In genomic region chr4:93467484-93468155, GRCh38 we compare ENCODE assay signal across 24 cellular contexts.
DNase-seq lines count a peak whose midpoint lies in the region; ATAC-seq, FAIRE-seq and TF ChIP-seq lines count a peak whose summit lies in the region.
"Had no signal": no experiment of that assay in that cellular context is flagged by ENCODE, and none has a peak within 500 bp of the region (broad histone marks: within the 10 kb centered on the region; RNA-seq: fewer than 3 reads in every experiment).

No MANE protein-coding gene starts in this region.

- no peak overlapping the region for H3K4me3 ChIP-seq in bronchial epithelial cell (ENCODE audit: low read depth, low read length)
- H3K4me3 ChIP-seq in neuronal stem cell (ENCODE audit: low read length in 2 of 2) = no peak overlapping the region
- no peak overlapping the region for H3K4me3 ChIP-seq in Peyer's patch
- H3K4me3 ChIP-seq: BLaER1 treated with 17β-estradiol and CSF1 and Interleukin-3, amounts not matched to agents 10 nM and 100 nM; PC-9 had no signal

- H3K4me1 Mint-ChIP-seq in progenitor cell of endocrine pancreas (ENCODE audit: low read depth) = peaks cover 7% of the 10 kb centered on the region
- H3K4me1 Mint-ChIP-seq: CD4-positive, alpha-beta memory T cell; T-cell had no signal

- H2BK5ac ChIP-seq in neuronal stem cell (ENCODE audit: low read length) = no peak overlapping the region

- peak; percentile 10 for DNase-seq in NCI-H146 (lab: John Stamatoyannopoulos, UW)
- no peak for DNase-seq in NCI-H146 treated with DMSO at 0.1 percent for 48 hours (lab: John Stamatoyannopoulos, UW; ENCODE audit: unreplicated experiment)
- peak; percentile 87 for DNase-seq in NCI-H69 (lab: John Stamatoyannopoulos, UW)
- peak; percentile 83 for DNase-seq in bronchial epithelial cell (ENCODE audit: low read depth)
- peak; percentile 31 for DNase-seq in neuronal stem cell (ENCODE audit: low spot score)
- DNase-seq in progenitor cell of endocrine pancreas (ENCODE audit: low spot score, unreplicated experiment) = no peak
- DNase-seq in Peyer's patch = no peak
- DNase-seq: CD4-positive, alpha-beta memory T cell; DMS153; KG1; NCI-H1092 treated with DMSO at 0.1 percent for 48 hours; NCI-H1694 treated with DMSO at 0.1 percent for 48 hours; NCI-H2081 treated with DMSO at 0.1 percent for 48 hours; PC-9; SHP77 treated with DMSO at 0.1 percent for 48 hours; SK-N-SH; T-cell had no signal

- H3K79me1 ChIP-seq in neuronal stem cell (ENCODE audit: low read depth, low read length) = no peaks in the 10 kb centered on the region

- H3K36me3 ChIP-seq in bronchial epithelial cell (ENCODE audit: control insufficient read depth, insufficient read depth, low read length) (no peaks in the 10 kb centered on the region), neuronal stem cell (replicated peaks in 1 of 2; ENCODE audit: control insufficient read depth in 2 of 2, insufficient read depth in 2 of 2, low read length in 2 of 2) (no peaks in the 10 kb centered on the region), Peyer's patch (no peaks in the 10 kb centered on the region)
- H3K36me3 ChIP-seq: BLaER1 treated with 17β-estradiol and CSF1 and Interleukin-3, amounts not matched to agents 10 nM and 100 nM had no signal

- no peak overlapping the region for H3K23ac ChIP-seq in neuronal stem cell (ENCODE audit: low read depth, low read length, poor library complexity)

- no peaks in the 10 kb centered on the region for H3K36me3 Mint-ChIP-seq in progenitor cell of endocrine pancreas (ENCODE audit: insufficient read depth)
- H3K36me3 Mint-ChIP-seq: CD4-positive, alpha-beta memory T cell; T-cell had no signal

- no peak overlapping the region for H2BK15ac ChIP-seq in neuronal stem cell (ENCODE audit: low read length)

- no peak for TF ChIP-seq POLR2A in Peyer's patch (IDR thresholded peaks at IDR 0.05)

- no peak overlapping the region for H2AK5ac ChIP-seq in neuronal stem cell (ENCODE audit: low read depth, low read length)

- H2BK120ac ChIP-seq in neuronal stem cell (ENCODE audit: low read depth, low read length) = no peak overlapping the region

- no peaks in the 10 kb centered on the region for H3K27me3 Mint-ChIP-seq in progenitor cell of endocrine pancreas
- H3K27me3 Mint-ChIP-seq: CD4-positive, alpha-beta memory T cell; T-cell had no signal

- no peak for ATAC-seq in HG03460 (IDR thresholded peaks at IDR 0.05; ENCODE audit: unreplicated experiment)
- ATAC-seq: T-cell had no signal

- H2BK12ac ChIP-seq in neuronal stem cell (ENCODE audit: low read length) = no peak overlapping the region

- no peaks in the 10 kb centered on the region for H3K9me3 ChIP-seq in neuronal stem cell (replicated peaks in 1 of 2; ENCODE audit: control insufficient read depth in 2 of 2, insufficient read depth in 1 of 2, low read depth in 1 of 2, low read length in 2 of 2)
- H3K9me3 ChIP-seq in Peyer's patch = no peaks in the 10 kb centered on the region
- H3K9me3 ChIP-seq: BLaER1 treated with 17β-estradiol and CSF1 and Interleukin-3, amounts not matched to agents 10 nM and 100 nM; SK-N-SH had no signal

- H3K27ac Mint-ChIP-seq in progenitor cell of endocrine pancreas = no peak overlapping the region
- H3K27ac Mint-ChIP-seq: CD4-positive, alpha-beta memory T cell; T-cell had no signal

- TF ChIP-seq CTCF in bronchial epithelial cell (IDR thresholded peaks at IDR 0.05; ENCODE audit: insufficient read depth, low read length, severe bottlenecking) (no peak), progenitor cell of endocrine pancreas (IDR thresholded peaks at IDR 0.05; ENCODE audit: unreplicated experiment) (no peak), Peyer's patch (IDR thresholded peaks at IDR 0.05) (no peak)

- no CpG with 5 or more reads among the region's 1 CpG for WGBS in neuronal stem cell (ENCODE audit: extremely low coverage in 2 of 2, insufficient read length in 2 of 2, insufficient replicate concordance in 1 of 2), 2 donors

- H4K91ac ChIP-seq in neuronal stem cell (ENCODE audit: low read depth, low read length, poor library complexity) = no peak overlapping the region

- no peak for FAIRE-seq in bronchial epithelial cell (lab: Jason Lieb, UNC)
- FAIRE-seq: G401.6, GM12892, H54 had no signal

- H3K4ac ChIP-seq in neuronal stem cell (ENCODE audit: low read length) = no peak overlapping the region

- H3K4me3 Mint-ChIP-seq in progenitor cell of endocrine pancreas (ENCODE audit: low read depth) = no peak overlapping the region
- H3K4me3 Mint-ChIP-seq: CD4-positive, alpha-beta memory T cell; T-cell had no signal

- no peak overlapping the region for H3K14ac ChIP-seq in neuronal stem cell (ENCODE audit: low read length)

- H3K27me3 ChIP-seq in bronchial epithelial cell (ENCODE audit: control insufficient read depth, insufficient read depth, low read length) (no peaks in the 10 kb centered on the region), neuronal stem cell (ENCODE audit: control insufficient read depth in 3 of 3, insufficient read depth in 3 of 3, low read depth in 1 of 3, low read length in 3 of 3) (no peaks in the 10 kb centered on the region), Peyer's patch (no peaks in the 10 kb centered on the region)
- H3K27me3 ChIP-seq: BLaER1 treated with 17β-estradiol and CSF1 and Interleukin-3, amounts not matched to agents 10 nM and 100 nM had no signal

- H2AFZ ChIP-seq in neuronal stem cell (ENCODE audit: low read length) = no peak overlapping the region
- H2AFZ ChIP-seq: PC-9 had no signal

- H3K18ac ChIP-seq in neuronal stem cell (ENCODE audit: low read length) = no peak overlapping the region

- no peak overlapping the region for H3K4me2 ChIP-seq in neuronal stem cell (ENCODE audit: insufficient read depth, low read length, poor library complexity, severe bottlenecking)
- H3K4me2 ChIP-seq: BLaER1 treated with 17β-estradiol and CSF1 and Interleukin-3, amounts not matched to agents 10 nM and 100 nM; PC-9; SK-N-SH had no signal

- no peak overlapping the region for H4K8ac ChIP-seq in neuronal stem cell (ENCODE audit: low read depth, low read length)

- H3K9me3 Mint-ChIP-seq in progenitor cell of endocrine pancreas (ENCODE audit: low read depth) = no peaks in the 10 kb centered on the region

- no peaks in the 10 kb centered on the region for H3K4me1 ChIP-seq in neuronal stem cell (ENCODE audit: control insufficient read depth in 2 of 2, insufficient read depth in 1 of 2, low read depth in 1 of 2, low read length in 2 of 2)
- no peaks in the 10 kb centered on the region for H3K4me1 ChIP-seq in Peyer's patch
- H3K4me1 ChIP-seq: BLaER1 treated with 17β-estradiol and CSF1 and Interleukin-3, amounts not matched to agents 10 nM and 100 nM had no signal

- no peak overlapping the region for H3K9ac ChIP-seq in neuronal stem cell (ENCODE audit: low read depth, low read length, poor library complexity)
- H3K9ac ChIP-seq: BLaER1 treated with 17β-estradiol and CSF1 and Interleukin-3, amounts not matched to agents 10 nM and 100 nM; SK-N-SH had no signal

- H3K27ac ChIP-seq in neuronal stem cell (replicated peaks; ENCODE audit: low read length) (no peak overlapping the region), Peyer's patch (no peak overlapping the region)
- H3K27ac ChIP-seq: 22Rv1; BLaER1 treated with 17β-estradiol and CSF1 and Interleukin-3, amounts not matched to agents 10 nM and 100 nM; PC-9; RWPE1 had no signal

Comparison
In these comparisons a context has a peak if more than half of its experiments do, and no peak if none do; other contexts are left out.
1. DNase-seq: peak in NCI-H146 (single experiment), NCI-H69 (single experiment), bronchial epithelial cell (single experiment) and neuronal stem cell (single experiment); none in NCI-H146 treated with DMSO at 0.1 percent for 48 hours (single experiment), progenitor cell of endocrine pancreas (single experiment) and Peyer's patch (0 of 3).